Comparison of ENCODE assay signal across 8 cellular contexts in the genomic region with DNA sequence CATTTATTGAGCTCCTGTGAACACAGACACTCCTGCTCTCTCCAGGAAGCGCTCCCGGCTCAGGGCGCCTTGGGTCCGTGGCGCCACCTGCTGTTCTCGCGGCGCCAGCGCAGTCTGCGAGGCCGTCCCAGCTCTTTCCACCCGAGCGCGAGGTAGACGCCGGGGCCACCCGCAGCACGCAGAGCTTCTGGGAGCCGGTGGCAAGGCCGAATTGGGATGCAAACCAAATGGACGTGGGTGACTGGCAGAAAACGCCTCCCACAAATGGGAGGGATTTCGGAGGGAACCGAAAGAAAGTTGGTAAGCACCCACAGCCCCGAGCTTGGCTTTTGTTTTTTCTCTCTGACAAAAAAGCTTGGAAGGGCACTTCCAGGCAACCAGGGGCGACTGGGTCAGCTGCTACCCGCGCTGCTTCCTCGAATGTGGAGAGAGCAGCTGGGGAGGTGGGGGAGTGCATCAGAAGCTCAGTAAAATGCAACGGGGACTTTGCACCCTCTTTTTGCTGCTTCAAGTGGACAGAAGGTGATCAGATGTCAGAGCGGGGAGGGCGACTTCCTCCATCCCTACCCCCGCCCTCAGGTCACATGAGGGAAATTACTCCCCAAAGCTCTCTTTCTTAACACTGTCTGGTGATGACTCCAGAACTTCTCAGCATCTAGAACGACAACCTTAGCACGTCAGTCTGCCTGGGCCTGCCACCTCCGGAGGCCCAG. TPM values are rescaled to one million over a fixed set of nuclear protein-coding genes. Genes with fewer than 3 reads are reported as not detected.
DNase-seq lines count a peak whose midpoint lies in the region; ATAC-seq and TF ChIP-seq lines count a peak whose summit lies in the region.

No MANE protein-coding gene starts in this region.

- no peaks in the 10 kb centered on the region for H3K79me2 ChIP-seq in PC-3 (ENCODE audit: low read length)

- H3K27ac Mint-ChIP-seq in activated T-helper 1 cell treated with anti-CD3 and anti-CD28 coated beads, Interleukin-12 subunit alpha, Interleukin-12 subunit beta, Interleukin-2, Interleukin-4 antibody, amounts not matched to agents 30 ng/mL and 10 ng/mL and 1 ng/mL, durations not matched to agents 14 hours and 24 hours and 36 hours: peak overlapping the region; percentile 72
- peak overlapping the region in 3 of 6 donors; percentile 11 to 16 (median 15) for H3K27ac Mint-ChIP-seq in naive B cell
- H3K27ac Mint-ChIP-seq in stimulated activated naive B cell treated with anti-CD40 and anti-IgM and Interleukin-4, amounts not matched to agents 10 μg/mL and 1 μg/mL and 100 μg/mL, for 72 hours: peak overlapping the region; percentile 92

- intact Hi-C loops in PC-3 (cut with micrococcal nuclease): loop anchor here (2.0 to 10.0 kb wide), 6 partner anchors 17 to 271 kb away; no protein-coding TSS in a partner anchor
- intact Hi-C loops in activated T-helper 1 cell treated with anti-CD3 and anti-CD28 coated beads, Interleukin-12 subunit alpha, Interleukin-12 subunit beta, Interleukin-2, Interleukin-4 antibody, amounts not matched to agents 30 ng/mL and 10 ng/mL and 1 ng/mL, durations not matched to agents 14 hours and 24 hours and 36 hours (cut with micrococcal nuclease): loop anchor here (1.0 to 2.0 kb wide), 8 partner anchors 10 to 391 kb away; no protein-coding TSS in a partner anchor

- H3K4me3 ChIP-seq in HUES6 (ENCODE audit: low read depth, low read length) (peak overlapping the region; percentile 71), PC-3 (ENCODE audit: low read length) (peak overlapping the region; percentile 66)

- H3K27me3 ChIP-seq in HUES6 (ENCODE audit: control insufficient read depth, insufficient read depth, low read length) (no peaks in the 10 kb centered on the region), PC-3 (ENCODE audit: low read length) (no peaks in the 10 kb centered on the region)

- peaks cover 42% of the 10 kb centered on the region for H3K4me1 Mint-ChIP-seq in activated T-helper 1 cell treated with anti-CD3 and anti-CD28 coated beads, Interleukin-12 subunit alpha, Interleukin-12 subunit beta, Interleukin-2, Interleukin-4 antibody, amounts not matched to agents 30 ng/mL and 10 ng/mL and 1 ng/mL, durations not matched to agents 14 hours and 24 hours and 36 hours (ENCODE audit: low read depth)
- H3K4me1 Mint-ChIP-seq in naive B cell: peaks cover 15 to 33% (median 23%) of the 10 kb centered on the region in 3 donors
- peaks cover 17 to 27% of the 10 kb centered on the region in 2 donors for H3K4me1 Mint-ChIP-seq in stimulated activated naive B cell treated with anti-CD40 and anti-IgM and Interleukin-4, amounts not matched to agents 10 μg/mL and 1 μg/mL and 100 μg/mL, for 72 hours

- H3K9me2 ChIP-seq in PC-3 (replicated peaks; ENCODE audit: low read length): no peaks in the 10 kb centered on the region

- H3K9me3 ChIP-seq in HUES6 (ENCODE audit: control insufficient read depth, insufficient read depth, low read depth, low read length) (no peaks in the 10 kb centered on the region), PC-3 (ENCODE audit: low read length) (no peaks in the 10 kb centered on the region)

- H2AFZ ChIP-seq in PC-3 (ENCODE audit: low read length): peak overlapping the region; percentile 91

- H3K4me3 Mint-ChIP-seq in activated T-helper 1 cell treated with anti-CD3 and anti-CD28 coated beads, Interleukin-12 subunit alpha, Interleukin-12 subunit beta, Interleukin-2, Interleukin-4 antibody, amounts not matched to agents 30 ng/mL and 10 ng/mL and 1 ng/mL, durations not matched to agents 14 hours and 24 hours and 36 hours: peak overlapping the region; percentile 81
- H3K4me3 Mint-ChIP-seq in naive B cell: peak overlapping the region; percentile 75 to 90 (median 86)
- H3K4me3 Mint-ChIP-seq in stimulated activated naive B cell treated with anti-CD40 and anti-IgM and Interleukin-4, amounts not matched to agents 10 μg/mL and 1 μg/mL and 100 μg/mL, for 72 hours: peak overlapping the region; percentile 88 to 89

- peak; percentile 79 for ATAC-seq in GM21423 (IDR thresholded peaks at IDR 0.05; ENCODE audit: unreplicated experiment)
- ATAC-seq in PC-3: peak; percentile 99
- peak; percentile 89 to 92 for ATAC-seq in naive B cell (ENCODE audit: low read depth in 2 of 2)
- peak; percentile 90 to 92 for ATAC-seq in stimulated activated naive B cell treated with anti-CD40 and anti-IgM and Interleukin-4, amounts not matched to agents 10 μg/mL and 1 μg/mL and 100 μg/mL, for 72 hours (replicated peaks)

- H3K4me1 ChIP-seq in HUES6 (ENCODE audit: control insufficient read depth, insufficient read depth, low read length) (peaks cover 7% of the 10 kb centered on the region; the same call in 1 of the 2 replicates), PC-3 (ENCODE audit: insufficient read depth, low read length) (no peaks in the 10 kb centered on the region)

- H3F3A ChIP-seq in PC-3 (ENCODE audit: low read length, unreplicated experiment): no peaks in the 10 kb centered on the region

- H3K36me3 Mint-ChIP-seq in activated T-helper 1 cell treated with anti-CD3 and anti-CD28 coated beads, Interleukin-12 subunit alpha, Interleukin-12 subunit beta, Interleukin-2, Interleukin-4 antibody, amounts not matched to agents 30 ng/mL and 10 ng/mL and 1 ng/mL, durations not matched to agents 14 hours and 24 hours and 36 hours (ENCODE audit: low read depth): no peaks in the 10 kb centered on the region
- no peaks in the 10 kb centered on the region for H3K36me3 Mint-ChIP-seq in naive B cell
- no peaks in the 10 kb centered on the region for H3K36me3 Mint-ChIP-seq in stimulated activated naive B cell treated with anti-CD40 and anti-IgM and Interleukin-4, amounts not matched to agents 10 μg/mL and 1 μg/mL and 100 μg/mL, for 72 hours

- peak overlapping the region; percentile 78 for H3K4me2 ChIP-seq in PC-3 (ENCODE audit: low read length)

- CTCF ChIA-PET in PC-3 (lab: Charles Lee): interaction anchor here (0.5 to 1.5 kb wide), 14 partner anchors 10 to 503 kb away, joined by 3 to 15 read pairs (median 3); partner anchors contain the start of gene SIAH1

- H3K27me3 Mint-ChIP-seq in activated T-helper 1 cell treated with anti-CD3 and anti-CD28 coated beads, Interleukin-12 subunit alpha, Interleukin-12 subunit beta, Interleukin-2, Interleukin-4 antibody, amounts not matched to agents 30 ng/mL and 10 ng/mL and 1 ng/mL, durations not matched to agents 14 hours and 24 hours and 36 hours (ENCODE audit: insufficient read depth): peaks cover 8% of the 10 kb centered on the region
- H3K27me3 Mint-ChIP-seq in naive B cell: peaks cover 0 to 8% (median 0%) of the 10 kb centered on the region in 3 donors
- peaks cover 0 to 8% of the 10 kb centered on the region in 2 donors for H3K27me3 Mint-ChIP-seq in stimulated activated naive B cell treated with anti-CD40 and anti-IgM and Interleukin-4, amounts not matched to agents 10 μg/mL and 1 μg/mL and 100 μg/mL, for 72 hours

- no peaks in the 10 kb centered on the region for H3K36me3 ChIP-seq in HUES6 (ENCODE audit: control insufficient read depth, insufficient read depth, low read length)
- H3K36me3 ChIP-seq in PC-3 (ENCODE audit: low read depth, low read length): no peaks in the 10 kb centered on the region

- no peaks in the 10 kb centered on the region for H4K20me1 ChIP-seq in PC-3 (ENCODE audit: low read length)

- H3K9ac ChIP-seq in HUES6 (ENCODE audit: low read length) (peak overlapping the region; percentile 36), PC-3 (ENCODE audit: low read length) (peak overlapping the region; percentile 43)

- H3K27ac ChIP-seq in HUES6 (ENCODE audit: low read depth, low read length) (no peak overlapping the region), PC-3 (ENCODE audit: low read length) (no peak overlapping the region)

- DNase-seq in DMS 273 treated with DMSO at 0.1 percent for 48 hours (lab: John Stamatoyannopoulos, UW) (peak; percentile 50), PC-3 (peak; percentile 84), fibroblast of gingiva (ENCODE audit: low read depth) (peak; percentile 93), naive B cell (peak; percentile 66)
- DNase-seq in activated T-helper 1 cell treated with anti-CD3 and anti-CD28 coated beads, Interleukin-12 subunit alpha, Interleukin-12 subunit beta, Interleukin-2, Interleukin-4 antibody, amounts not matched to agents 30 ng/mL and 10 ng/mL and 1 ng/mL, durations not matched to agents 14 hours and 24 hours and 36 hours (ENCODE audit: low spot score): peak; percentile 77
- DNase-seq in stimulated activated naive B cell treated with anti-CD40 and anti-IgM and Interleukin-4, amounts not matched to agents 10 μg/mL and 1 μg/mL and 100 μg/mL, for 72 hours: peak; percentile 81

- POLR2A ChIA-PET in PC-3 (lab: Charles Lee; ENCODE audit: unreplicated experiment): interaction anchor here (0.5 to 0.7 kb wide), 3 partner anchors 238 to 400 kb away, joined by 3 to 4 read pairs (median 3); partner anchors contain the start of gene SIAH1

- TF ChIP-seq CTCF in PC-3 (conservative IDR thresholded peaks at IDR 0.05; ENCODE audit: low read depth, low read length): peak; percentile 86

- no TSS peak for BruUV-seq in PC-3 (replicated peaks; lab: Mats Ljungman, UMichigan)

- no peaks in the 10 kb centered on the region for H3K9me3 Mint-ChIP-seq in activated T-helper 1 cell treated with anti-CD3 and anti-CD28 coated beads, Interleukin-12 subunit alpha, Interleukin-12 subunit beta, Interleukin-2, Interleukin-4 antibody, amounts not matched to agents 30 ng/mL and 10 ng/mL and 1 ng/mL, durations not matched to agents 14 hours and 24 hours and 36 hours
- H3K9me3 Mint-ChIP-seq in naive B cell: peaks cover 0 to 2% (median 0%) of the 10 kb centered on the region in 7 donors
- no peaks in the 10 kb centered on the region for H3K9me3 Mint-ChIP-seq in stimulated activated naive B cell treated with anti-CD40 and anti-IgM and Interleukin-4, amounts not matched to agents 10 μg/mL and 1 μg/mL and 100 μg/mL, for 72 hours

RNA-seq across cellular contexts. Expression of gene N4BP1, which starts 13.5 kb away (rescaled TPM):
- 7.6 and 16.6 TPM in 2 replicates for total RNA-seq in PC-3 (2014; rRNA removed)
- total RNA-seq in activated T-helper 1 cell treated with anti-CD3 and anti-CD28 coated beads, Interleukin-12 subunit alpha, Interleukin-12 subunit beta, Interleukin-2, Interleukin-4 antibody, amounts not matched to agents 30 ng/mL and 10 ng/mL and 1 ng/mL, durations not matched to agents 14 hours and 24 hours and 36 hours: 54.3 and 55.8 TPM in 2 replicates
- polyA plus RNA-seq in naive B cell (ENCODE audit: low read depth in 6 of 6): 10 to 100 TPM in 5 of 6 donors, 1 to 10 TPM in 1; 7.6 to 40.2 (median 21.7) TPM
